27 cellular contexts compared by ENCODE assay signal in the genomic region with DNA sequence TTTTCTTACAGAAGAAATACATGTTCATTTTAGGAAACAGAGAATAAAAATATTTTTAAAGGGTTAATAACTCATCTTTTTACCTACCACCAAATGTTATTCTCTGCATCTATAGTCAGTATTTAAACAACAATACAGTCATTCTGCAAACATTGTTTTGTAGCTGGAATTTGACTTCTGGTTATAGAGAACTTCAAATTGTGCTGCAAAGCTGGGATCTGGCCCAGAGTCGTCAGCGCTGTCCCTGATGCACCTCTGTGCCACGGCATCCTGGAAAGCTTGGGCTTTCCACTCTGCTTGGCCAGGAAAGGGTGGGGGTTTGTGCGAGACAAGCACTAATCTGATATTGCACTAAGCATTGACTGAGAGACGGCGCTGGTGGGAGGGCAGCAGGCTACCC.
"Had no signal": no experiment of that assay in that cellular context is flagged by ENCODE, and none has a peak within 500 bp of the region (broad histone marks: within the 10 kb centered on the region; RNA-seq: fewer than 3 reads in every experiment).

No MANE protein-coding gene starts in this region.

- H3K79me2 ChIP-seq: parathyroid adenoma had no signal

- H3K27me3 ChIP-seq: ovary, right lobe of liver, thyroid gland, vagina had no signal

- H3K9ac ChIP-seq: parathyroid adenoma had no signal

- DNase-seq: naive thymus-derived CD8-positive, alpha-beta T cell; nephron progenitor cell; occipital lobe; ovary; posterior cingulate gyrus; psoas muscle; right lobe of liver; sigmoid colon; small intestine; stimulated activated CD4-positive, alpha-beta T cell treated with anti-CD3 and anti-CD28 coated beads, Interleukin-15, amount 100 ng/mL, for 24 hours; stimulated activated CD4-positive, alpha-beta T cell treated with anti-CD3 and anti-CD28 coated beads, Interleukin-2, amount 100 ng/mL, for 24 hours; stimulated activated CD4-positive, alpha-beta T cell treated with anti-CD3 and anti-CD28 coated beads, Interleukin-2, amount 100 ng/mL, for 48 hours; stimulated activated CD4-positive, alpha-beta T cell treated with anti-CD3 and anti-CD28 coated beads, Interleukin-4, amount 100 ng/mL, for 24 hours; stimulated activated naive B cell treated with anti-CD40 and anti-IgM and Interleukin-4, amounts not matched to agents 10 μg/mL and 1 μg/mL and 100 μg/mL, for 72 hours; stimulated activated naive CD4-positive, alpha-beta T cell treated with Interleukin-2 at 50 U/mL for 16 hours; stomach; thyroid gland; trophoblast cell; upper lobe of left lung had no signal

- H3K4me3 ChIP-seq: ovary, psoas muscle, right lobe of liver, sigmoid colon, stomach, thoracic aorta, thyroid gland, tibial nerve, upper lobe of left lung, vagina had no signal

- H3K27ac ChIP-seq: ovary, parathyroid adenoma, psoas muscle, right lobe of liver, sigmoid colon, stomach, thoracic aorta, thyroid gland, tibial nerve, upper lobe of left lung, vagina had no signal

- H3K36me3 ChIP-seq: ovary, right lobe of liver, sigmoid colon, stomach, thoracic aorta, thyroid gland, tibial nerve, upper lobe of left lung, vagina had no signal

- ATAC-seq: naive thymus-derived CD8-positive, alpha-beta T cell; natural killer cell treated with Interleukin-12 subunit alpha and Interleukin-12 subunit beta and Interleukin-15 and Interleukin-18, amount 100 ng/mL, for 72 hours; psoas muscle; right cardiac atrium; right lobe of liver; stimulated activated effector memory CD8-positive, alpha-beta T cell treated with anti-CD3 and anti-CD28 coated beads, Interleukin-12 subunit alpha, Interleukin-12 subunit beta, amount 100 ng/mL, for 72 hours; stimulated activated naive B cell treated with anti-CD40 and anti-IgM and Interleukin-4, amounts not matched to agents 10 μg/mL and 1 μg/mL and 100 μg/mL, for 72 hours had no signal

- FAIRE-seq: small intestine, urothelium cell line had no signal

- H3K9me3 ChIP-seq: ovary, psoas muscle, right lobe of liver, sigmoid colon, stomach, thoracic aorta, thyroid gland, upper lobe of left lung, vagina had no signal

- H2AFZ ChIP-seq: parathyroid adenoma had no signal

- H3K4me1 ChIP-seq: parathyroid adenoma, psoas muscle had no signal
